ENCODE assay signal across 1 cellular context in the genomic region with DNA sequence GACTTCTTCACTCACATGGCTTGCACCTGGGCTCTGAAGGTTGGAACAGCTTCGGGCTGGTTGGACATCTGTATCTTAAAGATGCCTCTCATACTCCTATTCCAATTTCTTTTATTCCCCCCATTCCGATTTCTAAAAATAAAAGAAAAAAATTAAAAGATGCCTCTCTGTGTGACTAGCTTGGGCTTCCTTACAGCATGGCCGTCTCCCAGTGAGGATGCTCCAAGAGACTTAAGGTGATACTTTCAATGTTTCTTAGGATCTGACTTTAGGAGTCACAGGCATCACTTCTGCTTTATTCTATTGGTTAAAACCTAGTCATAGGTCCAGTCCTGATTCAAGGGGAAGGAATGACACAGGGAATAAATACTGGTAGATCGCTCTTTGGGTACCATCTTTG.
TF ChIP-seq lines count a peak whose summit lies in the region.

No MANE protein-coding gene starts in this region.

TF ChIP-seq in GM23338, 12 proteins besides CTCF, POLR2A, EP300 and RAD21 (continued from another document):
- TF ChIP-seq, protein P1, sequence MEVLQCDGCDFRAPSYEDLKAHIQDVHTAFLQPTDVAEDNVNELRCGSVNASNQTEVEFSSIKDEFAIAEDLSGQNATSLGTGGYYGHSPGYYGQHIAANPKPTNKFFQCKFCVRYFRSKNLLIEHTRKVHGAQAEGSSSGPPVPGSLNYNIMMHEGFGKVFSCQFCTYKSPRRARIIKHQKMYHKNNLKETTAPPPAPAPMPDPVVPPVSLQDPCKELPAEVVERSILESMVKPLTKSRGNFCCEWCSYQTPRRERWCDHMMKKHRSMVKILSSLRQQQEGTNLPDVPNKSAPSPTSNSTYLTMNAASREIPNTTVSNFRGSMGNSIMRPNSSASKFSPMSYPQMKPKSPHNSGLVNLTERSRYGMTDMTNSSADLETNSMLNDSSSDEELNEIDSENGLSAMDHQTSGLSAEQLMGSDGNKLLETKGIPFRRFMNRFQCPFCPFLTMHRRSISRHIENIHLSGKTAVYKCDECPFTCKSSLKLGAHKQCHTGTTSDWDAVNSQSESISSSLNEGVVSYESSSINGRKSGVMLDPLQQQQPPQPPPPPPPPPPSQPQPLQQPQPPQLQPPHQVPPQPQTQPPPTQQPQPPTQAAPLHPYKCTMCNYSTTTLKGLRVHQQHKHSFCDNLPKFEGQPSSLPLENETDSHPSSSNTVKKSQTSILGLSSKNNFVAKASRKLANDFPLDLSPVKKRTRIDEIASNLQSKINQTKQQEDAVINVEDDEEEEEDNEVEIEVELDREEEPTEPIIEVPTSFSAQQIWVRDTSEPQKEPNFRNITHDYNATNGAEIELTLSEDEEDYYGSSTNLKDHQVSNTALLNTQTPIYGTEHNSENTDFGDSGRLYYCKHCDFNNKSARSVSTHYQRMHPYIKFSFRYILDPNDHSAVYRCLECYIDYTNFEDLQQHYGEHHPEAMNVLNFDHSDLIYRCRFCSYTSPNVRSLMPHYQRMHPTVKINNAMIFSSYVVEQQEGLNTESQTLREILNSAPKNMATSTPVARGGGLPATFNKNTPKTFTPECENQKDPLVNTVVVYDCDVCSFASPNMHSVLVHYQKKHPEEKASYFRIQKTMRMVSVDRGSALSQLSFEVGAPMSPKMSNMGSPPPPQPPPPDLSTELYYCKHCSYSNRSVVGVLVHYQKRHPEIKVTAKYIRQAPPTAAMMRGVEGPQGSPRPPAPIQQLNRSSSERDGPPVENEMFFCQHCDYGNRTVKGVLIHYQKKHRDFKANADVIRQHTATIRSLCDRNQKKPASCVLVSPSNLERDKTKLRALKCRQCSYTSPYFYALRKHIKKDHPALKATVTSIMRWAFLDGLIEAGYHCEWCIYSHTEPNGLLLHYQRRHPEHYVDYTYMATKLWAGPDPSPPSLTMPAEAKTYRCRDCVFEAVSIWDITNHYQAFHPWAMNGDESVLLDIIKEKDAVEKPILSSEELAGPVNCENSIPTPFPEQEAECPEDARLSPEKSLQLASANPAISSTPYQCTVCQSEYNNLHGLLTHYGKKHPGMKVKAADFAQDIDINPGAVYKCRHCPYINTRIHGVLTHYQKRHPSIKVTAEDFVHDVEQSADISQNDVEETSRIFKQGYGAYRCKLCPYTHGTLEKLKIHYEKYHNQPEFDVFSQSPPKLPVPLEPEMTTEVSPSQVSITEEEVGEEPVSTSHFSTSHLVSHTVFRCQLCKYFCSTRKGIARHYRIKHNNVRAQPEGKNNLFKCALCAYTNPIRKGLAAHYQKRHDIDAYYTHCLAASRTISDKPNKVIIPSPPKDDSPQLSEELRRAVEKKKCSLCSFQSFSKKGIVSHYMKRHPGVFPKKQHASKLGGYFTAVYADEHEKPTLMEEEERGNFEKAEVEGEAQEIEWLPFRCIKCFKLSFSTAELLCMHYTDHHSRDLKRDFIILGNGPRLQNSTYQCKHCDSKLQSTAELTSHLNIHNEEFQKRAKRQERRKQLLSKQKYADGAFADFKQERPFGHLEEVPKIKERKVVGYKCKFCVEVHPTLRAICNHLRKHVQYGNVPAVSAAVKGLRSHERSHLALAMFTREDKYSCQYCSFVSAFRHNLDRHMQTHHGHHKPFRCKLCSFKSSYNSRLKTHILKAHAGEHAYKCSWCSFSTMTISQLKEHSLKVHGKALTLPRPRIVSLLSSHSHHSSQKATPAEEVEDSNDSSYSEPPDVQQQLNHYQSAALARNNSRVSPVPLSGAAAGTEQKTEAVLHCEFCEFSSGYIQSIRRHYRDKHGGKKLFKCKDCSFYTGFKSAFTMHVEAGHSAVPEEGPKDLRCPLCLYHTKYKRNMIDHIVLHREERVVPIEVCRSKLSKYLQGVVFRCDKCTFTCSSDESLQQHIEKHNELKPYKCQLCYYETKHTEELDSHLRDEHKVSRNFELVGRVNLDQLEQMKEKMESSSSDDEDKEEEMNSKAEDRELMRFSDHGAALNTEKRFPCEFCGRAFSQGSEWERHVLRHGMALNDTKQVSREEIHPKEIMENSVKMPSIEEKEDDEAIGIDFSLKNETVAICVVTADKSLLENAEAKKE (CRISPR knock-in tag; IDR thresholded peaks at IDR 0.05), result no peak
